In the genomic region with DNA sequence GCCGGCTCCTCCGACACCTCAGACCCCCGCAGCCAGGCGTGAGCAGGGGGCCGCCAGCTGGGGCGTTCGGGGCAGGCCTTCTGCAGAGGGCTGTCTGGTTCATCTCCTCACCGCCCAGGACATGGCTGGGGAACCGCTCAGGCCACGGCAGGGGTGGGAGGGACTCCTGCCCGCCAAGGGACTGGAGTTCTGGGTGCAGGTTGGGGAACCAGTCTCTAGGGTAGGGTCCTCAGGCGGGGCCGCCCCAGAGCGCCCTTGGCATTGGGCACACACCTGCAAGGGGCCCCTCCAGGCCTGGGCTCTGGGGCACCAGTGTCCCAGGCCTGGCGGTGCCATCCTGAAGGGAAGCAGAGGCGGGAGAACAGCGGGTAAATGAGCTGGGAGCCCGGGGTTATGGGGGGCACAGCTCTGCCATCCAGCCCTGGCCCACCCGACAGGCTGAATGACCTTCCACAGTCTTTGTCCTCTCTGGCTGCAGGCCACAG, we compare ENCODE assay signal across 22 cellular contexts.
DNase-seq lines count a peak whose midpoint lies in the region; ATAC-seq and TF ChIP-seq lines count a peak whose summit lies in the region.
"Had no signal": no experiment of that assay in that cellular context is flagged by ENCODE, and none has a peak within 500 bp of the region (broad histone marks: within the 10 kb centered on the region; RNA-seq: fewer than 3 reads in every experiment).

No MANE protein-coding gene starts in this region.

- H3K79me1 ChIP-seq in neuronal stem cell (ENCODE audit: low read depth, low read length): no peaks in the 10 kb centered on the region

- H3K27me3 ChIP-seq in breast epithelium (no peaks in the 10 kb centered on the region), neuronal stem cell (ENCODE audit: control insufficient read depth in 3 of 3, insufficient read depth in 3 of 3, low read depth in 1 of 3, low read length in 3 of 3) (peaks cover 0 to 4% (median 2%) of the 10 kb centered on the region in 3 experiments)
- H3K27me3 ChIP-seq: right lobe of liver had no signal

- intact Hi-C loops in breast epithelium (cut with DNase I; ENCODE audit: low total_unique reads): no loop called here
- intact Hi-C loops in MCF 10A (cut with micrococcal nuclease): no loop called here

- peak overlapping the region; percentile 52 for H4K8ac ChIP-seq in neuronal stem cell (ENCODE audit: low read depth, low read length)

- no peak for TF ChIP-seq CTCF in breast epithelium (IDR thresholded peaks at IDR 0.05)
- no peak for TF ChIP-seq CTCF in MCF 10A (IDR thresholded peaks at IDR 0.05; ENCODE audit: unreplicated experiment)
- TF ChIP-seq CTCF in chondrocyte (IDR thresholded peaks at IDR 0.05): no peak

- H2BK12ac ChIP-seq in neuronal stem cell (ENCODE audit: low read length): no peak overlapping the region

- no peak overlapping the region for H3K14ac ChIP-seq in neuronal stem cell (ENCODE audit: low read length)

- H3K9me3 Mint-ChIP-seq in MCF 10A (ENCODE audit: unreplicated experiment): no peaks in the 10 kb centered on the region
- no peaks in the 10 kb centered on the region for H3K9me3 Mint-ChIP-seq in chondrocyte (ENCODE audit: low read depth)
- H3K9me3 Mint-ChIP-seq: CD4-positive, alpha-beta memory T cell; dendritic cell treated with granulocyte-macrophage colony-stimulating factor and Interleukin-4, amounts not matched to agents 40 ng/mL and 50 ng/mL, for 4 days; mesothelial cell of epicardium; naive thymus-derived CD8-positive, alpha-beta T cell had no signal

- no peak for TF ChIP-seq POLR2A in breast epithelium (IDR thresholded peaks at IDR 0.05)

- no peak overlapping the region for H3K4ac ChIP-seq in neuronal stem cell (ENCODE audit: low read length)

- no peak for ATAC-seq in HG03139 (IDR thresholded peaks at IDR 0.05; ENCODE audit: unreplicated experiment)
- ATAC-seq: left colon; naive thymus-derived CD8-positive, alpha-beta T cell; right lobe of liver had no signal

- H4K91ac ChIP-seq in neuronal stem cell (ENCODE audit: low read depth, low read length, poor library complexity): no peak overlapping the region

- H3K27ac ChIP-seq in breast epithelium: no peak overlapping the region
- no peak overlapping the region for H3K27ac ChIP-seq in neuronal stem cell (replicated peaks; ENCODE audit: low read length)
- H3K27ac ChIP-seq: right lobe of liver had no signal

- no peak overlapping the region for H3K4me2 ChIP-seq in neuronal stem cell (ENCODE audit: insufficient read depth, low read length, poor library complexity, severe bottlenecking)

- H3K36me3 ChIP-seq in breast epithelium (no peaks in the 10 kb centered on the region), neuronal stem cell (replicated peaks in 1 of 2; ENCODE audit: control insufficient read depth in 2 of 2, insufficient read depth in 2 of 2, low read length in 2 of 2) (no peaks in the 10 kb centered on the region)
- H3K36me3 ChIP-seq: right lobe of liver had no signal

- no CpG with 5 or more reads among the region's 19 CpGs for WGBS in neuronal stem cell (ENCODE audit: extremely low coverage in 2 of 2, insufficient read length in 2 of 2, insufficient replicate concordance in 1 of 2), 2 donors

- peak overlapping the region; percentile 20 for H3K23ac ChIP-seq in neuronal stem cell (ENCODE audit: low read depth, low read length, poor library complexity)

- no peak overlapping the region for H2BK120ac ChIP-seq in neuronal stem cell (ENCODE audit: low read depth, low read length)

- H3K4me1 Mint-ChIP-seq in MCF 10A (ENCODE audit: insufficient read depth, unreplicated experiment) (peaks cover 19% of the 10 kb centered on the region), chondrocyte (ENCODE audit: low read depth) (peaks cover 27% of the 10 kb centered on the region)
- H3K4me1 Mint-ChIP-seq: CD4-positive, alpha-beta memory T cell had no signal

- H2BK5ac ChIP-seq in neuronal stem cell (ENCODE audit: low read length): no peak overlapping the region

- H2AFZ ChIP-seq in neuronal stem cell (ENCODE audit: low read length): no peak overlapping the region

- H3K36me3 Mint-ChIP-seq in MCF 10A (ENCODE audit: insufficient read depth, unreplicated experiment) (no peaks in the 10 kb centered on the region), chondrocyte (ENCODE audit: low read depth) (no peaks in the 10 kb centered on the region)
- H3K36me3 Mint-ChIP-seq: CD4-positive, alpha-beta memory T cell; mesothelial cell of epicardium; naive thymus-derived CD8-positive, alpha-beta T cell had no signal

- H3K18ac ChIP-seq in neuronal stem cell (ENCODE audit: low read length): peak overlapping the region; percentile 85

- BruUV-seq in MCF 10A (replicated peaks; lab: Mats Ljungman, UMichigan): no TSS peak

- CTCF ChIA-PET in MCF 10A (lab: Yijun Ruan, JAX): interaction anchor here (0.7 to 1.2 kb wide), 2 partner anchors 21 to 45 kb away, joined by 3 to 4 read pairs; no protein-coding TSS in a partner anchor

- H2BK15ac ChIP-seq in neuronal stem cell (ENCODE audit: low read length): peak overlapping the region; percentile 96

- DNase-seq in breast epithelium (ENCODE audit: low spot score in 2 of 2) (peak; percentile 13 to 47), MCF 10A (ENCODE audit: unreplicated experiment) (no peak), chondrocyte (ENCODE audit: low spot score) (peak; percentile 88), neuronal stem cell (ENCODE audit: low spot score) (no peak), occipital lobe (lab: John Stamatoyannopoulos, UW) (no peak), NCI-H2107 (lab: John Stamatoyannopoulos, UW) (no peak), EL (no peak)
- DNase-seq: activated CD4-positive, alpha-beta T cell treated with anti-CD3 and anti-CD28 coated beads for 48 hours; activated gamma-delta T cell; CD4-positive, alpha-beta memory T cell; DMS153; left colon; NCI-H1092 treated with DMSO at 0.1 percent for 48 hours; NCI-H2081; NCI-H446; SIG-M5; T-helper 1 cell had no signal

- H3K27me3 Mint-ChIP-seq in MCF 10A (ENCODE audit: insufficient read depth, unreplicated experiment): no peaks in the 10 kb centered on the region
- no peaks in the 10 kb centered on the region for H3K27me3 Mint-ChIP-seq in chondrocyte (ENCODE audit: low read depth)
- H3K27me3 Mint-ChIP-seq: CD4-positive, alpha-beta memory T cell had no signal

- H3K27ac Mint-ChIP-seq in MCF 10A (ENCODE audit: low read depth, unreplicated experiment): no peak overlapping the region
- H3K27ac Mint-ChIP-seq in chondrocyte (ENCODE audit: unreplicated experiment): no peak overlapping the region
- H3K27ac Mint-ChIP-seq: CD4-positive, alpha-beta memory T cell; dendritic cell treated with granulocyte-macrophage colony-stimulating factor and Interleukin-4, amounts not matched to agents 40 ng/mL and 50 ng/mL, for 4 days; naive thymus-derived CD8-positive, alpha-beta T cell had no signal

- H2AK5ac ChIP-seq in neuronal stem cell (ENCODE audit: low read depth, low read length): peak overlapping the region; percentile 96

- H3K4me3 ChIP-seq in breast epithelium (no peak overlapping the region), neuronal stem cell (ENCODE audit: low read length in 2 of 2) (no peak overlapping the region)
- H3K4me3 ChIP-seq: right lobe of liver had no signal

- no peak overlapping the region for H3K4me3 Mint-ChIP-seq in MCF 10A (ENCODE audit: unreplicated experiment)
- no peak overlapping the region for H3K4me3 Mint-ChIP-seq in chondrocyte (ENCODE audit: unreplicated experiment)
- H3K4me3 Mint-ChIP-seq: CD4-positive, alpha-beta memory T cell; dendritic cell treated with granulocyte-macrophage colony-stimulating factor and Interleukin-4, amounts not matched to agents 40 ng/mL and 50 ng/mL, for 4 days; mesothelial cell of epicardium; naive thymus-derived CD8-positive, alpha-beta T cell had no signal

- H3K9me3 ChIP-seq in breast epithelium (no peaks in the 10 kb centered on the region), neuronal stem cell (replicated peaks in 1 of 2; ENCODE audit: control insufficient read depth in 2 of 2, insufficient read depth in 1 of 2, low read depth in 1 of 2, low read length in 2 of 2) (peaks cover 0 to 10% of the 10 kb centered on the region in 2 donors)
- H3K9me3 ChIP-seq: right lobe of liver had no signal

- H3K4me1 ChIP-seq in breast epithelium (no peaks in the 10 kb centered on the region), neuronal stem cell (ENCODE audit: control insufficient read depth in 2 of 2, insufficient read depth in 1 of 2, low read depth in 1 of 2, low read length in 2 of 2) (peaks cover 9 to 16% of the 10 kb centered on the region in 2 donors)
- H3K4me1 ChIP-seq: right lobe of liver had no signal

- POLR2A ChIA-PET in MCF 10A (lab: Yijun Ruan, JAX): interaction anchor here (0.7 kb wide), 1 partner anchor 67 kb away, joined by 3 read pairs; no protein-coding TSS in a partner anchor

- H3K9ac ChIP-seq in neuronal stem cell (ENCODE audit: low read depth, low read length, poor library complexity): no peak overlapping the region

Comparison
In these comparisons a context has a peak if more than half of its experiments do, and no peak if none do; other contexts are left out.
1. DNase-seq: peak in breast epithelium (2 of 2) and chondrocyte (single experiment); none in MCF 10A (single experiment), neuronal stem cell (single experiment), occipital lobe (single experiment), NCI-H2107 (single experiment) and EL (single experiment).